32 cellular contexts compared by ENCODE assay signal in genomic region chr18:73954267-73954666, GRCh38.
"Had no signal": no experiment of that assay in that cellular context is flagged by ENCODE, and none has a peak within 500 bp of the region (broad histone marks: within the 10 kb centered on the region; RNA-seq: fewer than 3 reads in every experiment).

No MANE protein-coding gene starts in this region.

- H3K4me1 ChIP-seq: ascending aorta, SJSA1 had no signal

- H3K36me3 ChIP-seq: ascending aorta, cardiac muscle cell, MG63, SJSA1 had no signal

- H3K27me3 ChIP-seq: ascending aorta, cardiac muscle cell, MG63, SJSA1 had no signal

- H3K4me2 ChIP-seq: SK-N-SH had no signal

- H3K9ac ChIP-seq: SK-N-SH had no signal

- ATAC-seq: activated CD4-positive, CD25-positive, alpha-beta regulatory T cell treated with anti-CD3 and anti-CD28 coated beads, Interleukin-2, amount 50 U/mL, for 24 hours; activated CD8-positive, alpha-beta memory T cell treated with anti-CD3 and anti-CD28 coated beads, Interleukin-2, amount 10 ng/mL, durations not matched to agents 7 days and 5 days; Panc1 had no signal

- H3K27me3 Mint-ChIP-seq: activated CD4-positive, alpha-beta memory T cell treated with anti-CD3 and anti-CD28 coated beads, Interleukin-2, amount 10 ng/mL, durations not matched to agents 7 days and 5 days had no signal

- H3K9me3 ChIP-seq: ascending aorta, MG63, SJSA1, SK-N-SH had no signal

- H3K27ac Mint-ChIP-seq: activated CD4-positive, alpha-beta memory T cell treated with anti-CD3 and anti-CD28 coated beads, Interleukin-2, amount 10 ng/mL, durations not matched to agents 7 days and 5 days; activated CD8-positive, alpha-beta memory T cell treated with anti-CD3 and anti-CD28 coated beads, Interleukin-2, amount 10 ng/mL, durations not matched to agents 7 days and 5 days; activated naive CD4-positive, alpha-beta T cell treated with anti-CD3 and anti-CD28 coated beads, Interleukin-2, amount 50 U/mL, for 24 hours; activated naive CD8-positive, alpha-beta T cell treated with anti-CD3 and anti-CD28 coated beads, Interleukin-2, amount 10 ng/mL, durations not matched to agents 7 days and 5 days; T-helper 1 cell treated with Interleukin-12 subunit alpha and Interleukin-12 subunit beta and Interleukin-4 antibody, amounts not matched to agents 30 μg/mL and 1 μg/mL, for 36 hours; T-helper 2 cell treated with Interferon-gamma antibody and Interleukin-4, amounts not matched to agents 5 μg/mL and 100 μg/mL, for 36 hours had no signal

- H3K9me3 Mint-ChIP-seq: activated CD4-positive, alpha-beta memory T cell treated with anti-CD3 and anti-CD28 coated beads, Interleukin-2, amount 10 ng/mL, durations not matched to agents 7 days and 5 days; activated naive CD4-positive, alpha-beta T cell treated with anti-CD3 and anti-CD28 coated beads, Interleukin-2, amount 50 U/mL, for 24 hours; activated naive CD8-positive, alpha-beta T cell treated with anti-CD3 and anti-CD28 coated beads, Interleukin-2, amount 10 ng/mL, durations not matched to agents 7 days and 5 days; central memory CD8-positive, alpha-beta T cell; T-helper 1 cell treated with Interleukin-12 subunit alpha and Interleukin-12 subunit beta and Interleukin-4 antibody, amounts not matched to agents 30 μg/mL and 1 μg/mL, for 36 hours; T-helper 2 cell treated with Interferon-gamma antibody and Interleukin-4, amounts not matched to agents 5 μg/mL and 100 μg/mL, for 36 hours had no signal

- H3K4me3 ChIP-seq: ascending aorta, cardiac muscle cell, MG63, SJSA1 had no signal

- DNase-seq: activated CD4-positive, alpha-beta memory T cell treated with anti-CD3 and anti-CD28 coated beads, Interleukin-2, amount 10 ng/mL, durations not matched to agents 7 days and 5 days; activated CD4-positive, alpha-beta T cell treated with anti-CD3 and anti-CD28 coated beads for 4 hours; activated CD8-positive, alpha-beta memory T cell treated with anti-CD3 and anti-CD28 coated beads for 24 hours; activated CD8-positive, alpha-beta memory T cell treated with anti-CD3 and anti-CD28 coated beads, Interleukin-2, amount 10 ng/mL, durations not matched to agents 7 days and 5 days; activated CD8-positive, alpha-beta memory T cell treated with anti-CD3 and anti-CD28 coated beads, Interleukin-2, amount 50 U/mL, for 48 hours; activated effector memory CD4-positive, alpha-beta T cell treated with Interleukin-2 at 50 U/mL for 16 hours; activated naive CD8-positive, alpha-beta T cell treated with anti-CD3 and anti-CD28 coated beads, Interleukin-2, amount 10 ng/mL, durations not matched to agents 7 days and 5 days; activated T-cell treated with anti-CD3 and anti-CD28 coated beads, Interleukin-2, amount 50 U/mL, for 48 hours; amygdala; Karpas-422; KBM-7; MG63; NCI-H1048; NCI-H1105 treated with DMSO at 0.1 percent for 48 hours; NCI-H1436; NCI-H187; NCI-H2029 treated with DMSO at 0.1 percent for 48 hours; NCI-H2107; NCI-H2171; NCI-H510A; NCI-H526; SHP77 treated with DMSO at 0.1 percent for 48 hours; SK-N-SH had no signal

- H3K36me3 Mint-ChIP-seq: activated CD8-positive, alpha-beta memory T cell treated with anti-CD3 and anti-CD28 coated beads, Interleukin-2, amount 10 ng/mL, durations not matched to agents 7 days and 5 days; activated naive CD4-positive, alpha-beta T cell treated with anti-CD3 and anti-CD28 coated beads, Interleukin-2, amount 50 U/mL, for 24 hours; activated naive CD8-positive, alpha-beta T cell treated with anti-CD3 and anti-CD28 coated beads, Interleukin-2, amount 10 ng/mL, durations not matched to agents 7 days and 5 days had no signal

- H3K27ac ChIP-seq: ascending aorta, cardiac muscle cell, SJSA1 had no signal

- H3K4me3 Mint-ChIP-seq: activated CD4-positive, alpha-beta memory T cell treated with anti-CD3 and anti-CD28 coated beads, Interleukin-2, amount 10 ng/mL, durations not matched to agents 7 days and 5 days; activated CD8-positive, alpha-beta memory T cell treated with anti-CD3 and anti-CD28 coated beads, Interleukin-2, amount 10 ng/mL, durations not matched to agents 7 days and 5 days; activated naive CD4-positive, alpha-beta T cell treated with anti-CD3 and anti-CD28 coated beads, Interleukin-2, amount 50 U/mL, for 24 hours; activated naive CD8-positive, alpha-beta T cell treated with anti-CD3 and anti-CD28 coated beads, Interleukin-2, amount 10 ng/mL, durations not matched to agents 7 days and 5 days; central memory CD8-positive, alpha-beta T cell; T-helper 1 cell treated with Interleukin-12 subunit alpha and Interleukin-12 subunit beta and Interleukin-4 antibody, amounts not matched to agents 30 μg/mL and 1 μg/mL, for 36 hours; T-helper 2 cell treated with Interferon-gamma antibody and Interleukin-4, amounts not matched to agents 5 μg/mL and 100 μg/mL, for 36 hours had no signal

- H3K4me1 Mint-ChIP-seq: central memory CD8-positive, alpha-beta T cell had no signal
